28 cellular contexts compared by ENCODE assay signal in genomic region chr2:226443112-226443511, GRCh38.
DNase-seq lines count a peak whose midpoint lies in the region; ATAC-seq, FAIRE-seq and TF ChIP-seq lines count a peak whose summit lies in the region.
"Had no signal": no experiment of that assay in that cellular context is flagged by ENCODE, and none has a peak within 500 bp of the region (broad histone marks: within the 10 kb centered on the region; RNA-seq: fewer than 3 reads in every experiment).

No MANE protein-coding gene starts in this region.

- H4K20me1 ChIP-seq in IMR-90 (ENCODE audit: insufficient read depth, low read length) (no peaks in the 10 kb centered on the region), H1 (replicated peaks in 1 of 2; ENCODE audit: control insufficient read depth in 1 of 2, insufficient read depth in 2 of 2, low read length in 2 of 2) (no peaks in the 10 kb centered on the region)
- H4K20me1 ChIP-seq: BLaER1 had no signal

- H3K27ac Mint-ChIP-seq in neural crest cell (ENCODE audit: unreplicated experiment) = peak overlapping the region; percentile 5
- no peak overlapping the region for H3K27ac Mint-ChIP-seq in activated naive CD4-positive, alpha-beta T cell treated with anti-CD3 and anti-CD28 coated beads for 36 hours
- H3K27ac Mint-ChIP-seq: CD14-positive monocyte; CD4-positive, alpha-beta memory T cell; CD4-positive, CD25-positive, alpha-beta regulatory T cell; CD8-positive, alpha-beta memory T cell had no signal

- CTCF ChIA-PET in IMR-90 (lab: Yijun Ruan, JAX) (no interaction called here), H1 (lab: Charles Lee; ENCODE audit: partially characterized antibody) (no interaction called here)
- CTCF ChIA-PET in activated naive CD4-positive, alpha-beta T cell treated with anti-CD3 and anti-CD28 coated beads for 36 hours (lab: Charles Lee) = no interaction called here

- H3K27me3 ChIP-seq in IMR-90 (ENCODE audit: control insufficient read depth, insufficient read depth, low read length) (no peaks in the 10 kb centered on the region), H1 (replicated peaks in 1 of 4; ENCODE audit: control insufficient read depth in 3 of 4, extremely low read depth in 1 of 4, insufficient read depth in 3 of 4, low read length in 3 of 4) (no peaks in the 10 kb centered on the region), neuronal stem cell (ENCODE audit: control insufficient read depth in 3 of 3, insufficient read depth in 3 of 3, low read depth in 1 of 3, low read length in 3 of 3) (no peaks in the 10 kb centered on the region)
- H3K27me3 ChIP-seq: BE2C, BLaER1 had no signal

- DNase-seq in IMR-90 = no peak
- no peak for DNase-seq in H1 (ENCODE audit: low read depth in 1 of 2, low spot score in 2 of 2)
- no peak for DNase-seq in neural crest cell (ENCODE audit: low read depth, low spot score)
- no peak for DNase-seq in neuronal stem cell (ENCODE audit: low spot score)
- DNase-seq in activated naive CD4-positive, alpha-beta T cell treated with anti-CD3 and anti-CD28 coated beads for 36 hours = no peak
- DNase-seq in left colon = no peak
- DNase-seq: 8988T; ACHN; BE2C; C1 segment of cervical spinal cord; CD4-positive, alpha-beta memory T cell; CD4-positive, CD25-positive, alpha-beta regulatory T cell; CD8-positive, alpha-beta memory T cell; COR-L47; DMS 273 treated with DMSO at 0.1 percent for 48 hours; DMS153; DMS53; DMS79; DND-41; EL; GDM1 had no signal

- peaks cover 12% of the 10 kb centered on the region for H3K4me1 ChIP-seq in IMR-90 (ENCODE audit: control insufficient read depth, insufficient read depth, low read length)
- no peaks in the 10 kb centered on the region for H3K4me1 ChIP-seq in H1 (replicated peaks in 1 of 4; ENCODE audit: control insufficient read depth in 3 of 4, insufficient read depth in 4 of 4, low read length in 3 of 4)
- no peaks in the 10 kb centered on the region for H3K4me1 ChIP-seq in neuronal stem cell (ENCODE audit: control insufficient read depth in 2 of 2, insufficient read depth in 1 of 2, low read depth in 1 of 2, low read length in 2 of 2)
- H3K4me1 ChIP-seq: BE2C, BLaER1 had no signal

- no peak overlapping the region for H3K56ac ChIP-seq in IMR-90 (ENCODE audit: extremely low read depth, insufficient read depth, low read length)
- H3K56ac ChIP-seq in H1 (replicated peaks; ENCODE audit: insufficient read length, low read depth, low read length) = no peak overlapping the region

- no peak overlapping the region for H3K27ac ChIP-seq in IMR-90 (ENCODE audit: insufficient read depth, low read length)
- H3K27ac ChIP-seq in H1 (ENCODE audit: low read depth, low read length) = no peak overlapping the region
- H3K27ac ChIP-seq in neuronal stem cell (replicated peaks; ENCODE audit: low read length) = no peak overlapping the region
- H3K27ac ChIP-seq: BLaER1 had no signal

- no peaks in the 10 kb centered on the region for H3K23me2 ChIP-seq in H1 (ENCODE audit: low read depth, low read length)

- no TSS peak for BruUV-seq in IMR-90 (replicated peaks; lab: Mats Ljungman, UMichigan)

- no peaks in the 10 kb centered on the region for H3K36me3 Mint-ChIP-seq in neural crest cell (ENCODE audit: low read depth)
- no peaks in the 10 kb centered on the region for H3K36me3 Mint-ChIP-seq in activated naive CD4-positive, alpha-beta T cell treated with anti-CD3 and anti-CD28 coated beads for 36 hours (ENCODE audit: low read depth)
- H3K36me3 Mint-ChIP-seq: CD14-positive monocyte; CD4-positive, alpha-beta memory T cell; CD4-positive, CD25-positive, alpha-beta regulatory T cell; CD8-positive, alpha-beta memory T cell had no signal

- H3K27me3 Mint-ChIP-seq in neural crest cell (ENCODE audit: low read depth) = no peaks in the 10 kb centered on the region
- peaks cover 7% of the 10 kb centered on the region for H3K27me3 Mint-ChIP-seq in activated naive CD4-positive, alpha-beta T cell treated with anti-CD3 and anti-CD28 coated beads for 36 hours (ENCODE audit: low read depth)
- H3K27me3 Mint-ChIP-seq: CD4-positive, CD25-positive, alpha-beta regulatory T cell had no signal

- H3K4me1 Mint-ChIP-seq in neural crest cell = no peaks in the 10 kb centered on the region
- no peaks in the 10 kb centered on the region for H3K4me1 Mint-ChIP-seq in activated naive CD4-positive, alpha-beta T cell treated with anti-CD3 and anti-CD28 coated beads for 36 hours (ENCODE audit: low read depth)
- H3K4me1 Mint-ChIP-seq: CD4-positive, alpha-beta memory T cell; CD4-positive, CD25-positive, alpha-beta regulatory T cell; CD8-positive, alpha-beta memory T cell had no signal

- dilution Hi-C loops in IMR-90 (cut with HindIII; ENCODE audit: low sequenced_read_pairs, unreplicated experiment) = no loop called here

- H2AFZ ChIP-seq in IMR-90 (replicated peaks; ENCODE audit: low read length, poor library complexity) = no peak overlapping the region
- H2AFZ ChIP-seq in H1 (ENCODE audit: low read length) = no peak overlapping the region
- no peak overlapping the region for H2AFZ ChIP-seq in neuronal stem cell (ENCODE audit: low read length)

- H3K4ac ChIP-seq in IMR-90 (ENCODE audit: low read depth, low read length) (peak overlapping the region; percentile 58; the same call in 1 of the 2 replicates), H1 (replicated peaks; ENCODE audit: insufficient read length, low read depth, low read length) (no peak overlapping the region), neuronal stem cell (ENCODE audit: low read length) (no peak overlapping the region)

- H3K79me1 ChIP-seq in IMR-90 (ENCODE audit: low read depth in 1 of 2, low read length in 2 of 2) = peaks cover 0 to 3% of the 10 kb centered on the region in 2 experiments; a peak in 1 of 4 replicates
- H3K79me1 ChIP-seq in H1 (ENCODE audit: low read depth, low read length) = no peaks in the 10 kb centered on the region
- H3K79me1 ChIP-seq in neuronal stem cell (ENCODE audit: low read depth, low read length) = no peaks in the 10 kb centered on the region

- H3K23ac ChIP-seq in IMR-90 (ENCODE audit: low read depth, low read length) (no peak overlapping the region), H1 (ENCODE audit: insufficient read length) (no peak overlapping the region), neuronal stem cell (ENCODE audit: low read depth, low read length, poor library complexity) (peak overlapping the region; percentile 32)

- TF ChIP-seq CTCF in IMR-90 (conservative IDR thresholded peaks at IDR 0.05; ENCODE audit: low read depth, low read length) (no peak), H1 (IDR thresholded peaks at IDR 0.05; ENCODE audit: control extremely low read depth in 1 of 3, insufficient read depth in 1 of 3, low read depth in 1 of 3, low read length in 3 of 3) (no peak), neural crest cell (conservative IDR thresholded peaks at IDR 0.05) (no peak)

- peak overlapping the region; percentile 57; the same call in 1 of the 2 replicates for H2AK5ac ChIP-seq in IMR-90 (ENCODE audit: low read depth, low read length)
- no peak overlapping the region for H2AK5ac ChIP-seq in H1 (ENCODE audit: low read depth, low read length)
- no peak overlapping the region for H2AK5ac ChIP-seq in neuronal stem cell (ENCODE audit: low read depth, low read length)

- H4K8ac ChIP-seq in IMR-90 (ENCODE audit: low read depth in 2 of 2, low read length in 2 of 2) (no peak overlapping the region), H1 (ENCODE audit: extremely low read depth, insufficient read depth, low read length) (no peak overlapping the region), neuronal stem cell (ENCODE audit: low read depth, low read length) (no peak overlapping the region)

- H3K9me3 ChIP-seq in IMR-90 (ENCODE audit: control insufficient read depth, insufficient read depth, low read length) = no peaks in the 10 kb centered on the region
- H3K9me3 ChIP-seq in H1 (ENCODE audit: insufficient read depth in 2 of 2, low read depth in 1 of 2, low read length in 1 of 2) = no peaks in the 10 kb centered on the region
- no peaks in the 10 kb centered on the region for H3K9me3 ChIP-seq in neuronal stem cell (replicated peaks in 1 of 2; ENCODE audit: control insufficient read depth in 2 of 2, insufficient read depth in 1 of 2, low read depth in 1 of 2, low read length in 2 of 2)
- H3K9me3 ChIP-seq: BE2C, BLaER1 had no signal

- TF ChIP-seq RAD21 in IMR-90 (IDR thresholded peaks at IDR 0.05; ENCODE audit: low read length) = no peak
- no peak for TF ChIP-seq RAD21 in H1 (IDR thresholded peaks at IDR 0.05 in 1 of 2, conservative IDR thresholded peaks at IDR 0.05 in 1 of 2; ENCODE audit: low read depth in 2 of 2, low read length in 2 of 2)

- ATAC-seq in IMR-90 (ENCODE audit: low read depth) (no peak), GM21619 (IDR thresholded peaks at IDR 0.05; ENCODE audit: unreplicated experiment) (no peak), left colon (no peak)
- ATAC-seq: GM12878 had no signal

- H2BK15ac ChIP-seq in IMR-90 (ENCODE audit: low read depth, low read length) (peak overlapping the region; percentile 59; the same call in 1 of the 3 replicates), H1 (ENCODE audit: low read length) (no peak overlapping the region), neuronal stem cell (ENCODE audit: low read length) (no peak overlapping the region)

- H3K4me3 Mint-ChIP-seq in neural crest cell = no peak overlapping the region
- no peak overlapping the region for H3K4me3 Mint-ChIP-seq in activated naive CD4-positive, alpha-beta T cell treated with anti-CD3 and anti-CD28 coated beads for 36 hours
- H3K4me3 Mint-ChIP-seq: CD14-positive monocyte; CD4-positive, alpha-beta memory T cell; CD8-positive, alpha-beta memory T cell had no signal

- H3K36me3 ChIP-seq in IMR-90 (ENCODE audit: control insufficient read depth, insufficient read depth, low read length) (no peaks in the 10 kb centered on the region), H1 (ENCODE audit: control insufficient read depth in 2 of 4, insufficient read depth in 4 of 4, low read length in 3 of 4) (no peaks in the 10 kb centered on the region), neuronal stem cell (replicated peaks in 1 of 2; ENCODE audit: control insufficient read depth in 2 of 2, insufficient read depth in 2 of 2, low read length in 2 of 2) (no peaks in the 10 kb centered on the region)
- H3K36me3 ChIP-seq: BE2C, BLaER1 had no signal

- H2BK20ac ChIP-seq in IMR-90 (ENCODE audit: low read depth, low read length) (0 out of 2 replicates have a peak overlapping the region, but pooled peaks have one; percentile 60), H1 (ENCODE audit: low read length) (peak overlapping the region; percentile 50; the same call in 1 of the 2 replicates)

- no peak for TF ChIP-seq EP300 in H1 (IDR thresholded peaks at IDR 0.05; ENCODE audit: borderline replicate concordance in 1 of 2, low read depth in 2 of 2, low read length in 2 of 2)

- H3K18ac ChIP-seq in IMR-90 (ENCODE audit: low read depth, low read length) (no peak overlapping the region), H1 (ENCODE audit: extremely low read depth, low read length) (no peak overlapping the region), neuronal stem cell (ENCODE audit: low read length) (no peak overlapping the region)

- H4K91ac ChIP-seq in IMR-90 (ENCODE audit: insufficient read depth, low read depth, low read length) = peak overlapping the region; percentile 46; the same call in 1 of the 2 replicates
- H4K91ac ChIP-seq in H1 (replicated peaks; ENCODE audit: insufficient read length, low read length) = no peak overlapping the region
- no peak overlapping the region for H4K91ac ChIP-seq in neuronal stem cell (ENCODE audit: low read depth, low read length, poor library complexity)

- no peak overlapping the region for H2AK9ac ChIP-seq in IMR-90 (replicated peaks; ENCODE audit: low read depth, low read length, poor library complexity)

- H4K5ac ChIP-seq in IMR-90 (ENCODE audit: low read depth, low read length) (no peak overlapping the region; the same call in 1 of the 2 replicates), H1 (ENCODE audit: insufficient read length, low read depth, low read length) (no peak overlapping the region)

- H3K9ac ChIP-seq in IMR-90 (ENCODE audit: low read depth, low read length) (no peak overlapping the region), H1 (replicated peaks in 1 of 4; ENCODE audit: extremely low read depth in 1 of 4, low read depth in 3 of 4, low read length in 3 of 4) (no peak overlapping the region), neuronal stem cell (ENCODE audit: low read depth, low read length, poor library complexity) (no peak overlapping the region)
- H3K9ac ChIP-seq: BLaER1 had no signal

- H3K14ac ChIP-seq in IMR-90 (replicated peaks; ENCODE audit: low read depth, low read length) (no peak overlapping the region), H1 (ENCODE audit: insufficient read length) (no peak overlapping the region), neuronal stem cell (ENCODE audit: low read length) (no peak overlapping the region)

- no peak for FAIRE-seq in H1 (lab: Jason Lieb, UNC)
- FAIRE-seq: A204.1, GM12878, GM12892, GM18507 had no signal

- H2BK12ac ChIP-seq in H1 (ENCODE audit: low read depth, low read length) (no peak overlapping the region), neuronal stem cell (ENCODE audit: low read length) (no peak overlapping the region)

- H2BK5ac ChIP-seq in IMR-90 (ENCODE audit: low read depth, low read length, poor library complexity, severe bottlenecking) (no peak overlapping the region), H1 (ENCODE audit: low read depth, low read length) (no peak overlapping the region), neuronal stem cell (ENCODE audit: low read length) (no peak overlapping the region)

- no peaks in the 10 kb centered on the region for H3K79me2 ChIP-seq in H1 (ENCODE audit: control insufficient read depth in 1 of 2, insufficient read depth in 2 of 2, low read length in 2 of 2)

- intact Hi-C loops in IMR-90 (cut with micrococcal nuclease) (no loop called here), left colon (cut with DNase I, micrococcal nuclease) (no loop called here)
- intact Hi-C loops in activated naive CD4-positive, alpha-beta T cell treated with anti-CD3 and anti-CD28 coated beads for 36 hours (cut with micrococcal nuclease) = no loop called here

- no peak overlapping the region for H3K4me2 ChIP-seq in IMR-90 (ENCODE audit: low read depth, low read length)
- H3K4me2 ChIP-seq in H1 (ENCODE audit: insufficient read depth in 1 of 2, low read depth in 2 of 2, low read length in 2 of 2) = no peak overlapping the region
- no peak overlapping the region for H3K4me2 ChIP-seq in neuronal stem cell (ENCODE audit: insufficient read depth, low read length, poor library complexity, severe bottlenecking)
- H3K4me2 ChIP-seq: BLaER1 had no signal

- peak overlapping the region; percentile 35 for H2BK120ac ChIP-seq in IMR-90 (ENCODE audit: low read depth, low read length)
- H2BK120ac ChIP-seq in H1 (replicated peaks; ENCODE audit: low read depth, low read length) = no peak overlapping the region
- H2BK120ac ChIP-seq in neuronal stem cell (ENCODE audit: low read depth, low read length) = no peak overlapping the region

- in situ Hi-C loops in IMR-90 (cut with MboI; ENCODE audit: low sequenced_read_pairs) = no loop called here

- H3K4me3 ChIP-seq in IMR-90 (ENCODE audit: insufficient read depth, low read depth, low read length) (no peak overlapping the region), H1 (ENCODE audit: extremely low read depth in 1 of 4, insufficient read depth in 2 of 4, low read depth in 3 of 4, low read length in 4 of 4) (no peak overlapping the region), neuronal stem cell (ENCODE audit: low read length in 2 of 2) (no peak overlapping the region)
- H3K4me3 ChIP-seq: BLaER1, GM12878 had no signal

- H3K9me3 Mint-ChIP-seq in neural crest cell = peaks cover 4% of the 10 kb centered on the region
- no peaks in the 10 kb centered on the region for H3K9me3 Mint-ChIP-seq in activated naive CD4-positive, alpha-beta T cell treated with anti-CD3 and anti-CD28 coated beads for 36 hours
- H3K9me3 Mint-ChIP-seq: CD8-positive, alpha-beta memory T cell had no signal

- TF ChIP-seq POLR2A in IMR-90 (IDR thresholded peaks at IDR 0.05; ENCODE audit: low read depth, low read length) = no peak
- TF ChIP-seq POLR2A in H1 (IDR thresholded peaks at IDR 0.05; ENCODE audit: control extremely low read depth in 1 of 2, low read depth in 2 of 2, low read length in 2 of 2) = no peak

- POLR2A ChIA-PET in IMR-90 (lab: Charles Lee; ENCODE audit: unreplicated experiment) (no interaction called here), H1 (lab: Charles Lee; ENCODE audit: partially characterized antibody) (interaction anchor here (1.3 kb wide), 1 partner anchor 13 kb away, joined by 4 read pairs; no protein-coding TSS in a partner anchor)

- WGBS in IMR-90 (ENCODE audit: extremely low coverage in 2 of 2, insufficient read length in 1 of 2), 2 experiments = 93% methylated on average over 4 of the region's 5 CpGs; no CpG with 5 or more reads in 1 of the 2 experiments
- 89% methylated on average over 5 of the region's 5 CpGs; no CpG with 5 or more reads in 1 of the 2 experiments for WGBS in H1 (ENCODE audit: extremely low coverage in 1 of 2, insufficient coverage in 1 of 2, insufficient read length in 1 of 2, insufficient replicate concordance in 2 of 2, low coverage in 1 of 2, low lambda C conversion rate in 2 of 2, missing lambda C conversion rate in 1 of 2), 2 experiments
- no CpG with 5 or more reads among the region's 5 CpGs for WGBS in neuronal stem cell (ENCODE audit: extremely low coverage in 2 of 2, insufficient read length in 2 of 2, insufficient replicate concordance in 1 of 2), 2 donors

- H3K9me1 ChIP-seq in IMR-90 (ENCODE audit: insufficient read depth, low read length) = peaks cover 5% of the 10 kb centered on the region
